8 cellular contexts compared by ENCODE assay signal in genomic region chr16:57994778-57995177, GRCh38. TPM values are rescaled to one million over a fixed set of nuclear protein-coding genes. Genes with fewer than 3 reads are reported as not detected.
DNase-seq lines count a peak whose midpoint lies in the region; ATAC-seq, FAIRE-seq and TF ChIP-seq lines count a peak whose summit lies in the region.

No MANE protein-coding gene starts in this region.

- peak; percentile 54 for ATAC-seq in GM19035 (IDR thresholded peaks at IDR 0.05; ENCODE audit: unreplicated experiment)

- no peak overlapping the region for H3K9ac ChIP-seq in endothelial cell of umbilical vein (replicated peaks; ENCODE audit: extremely low read depth, insufficient read depth, low read length)

- BruUV-seq in endothelial cell of umbilical vein (replicated peaks; lab: Mats Ljungman, UMichigan): no TSS peak

- no peak overlapping the region for H3K4me3 ChIP-seq in endothelial cell of umbilical vein (replicated peaks in 1 of 3; ENCODE audit: insufficient read depth in 1 of 3, low read depth in 1 of 3, low read length in 3 of 3)
- H3K4me3 ChIP-seq in osteoblast (ENCODE audit: insufficient read depth, low read length): no peak overlapping the region

- H3K9me3 ChIP-seq in endothelial cell of umbilical vein (replicated peaks; ENCODE audit: control insufficient read depth, insufficient read depth, low read length) (no peaks in the 10 kb centered on the region), osteoblast (ENCODE audit: low read depth, low read length) (no peaks in the 10 kb centered on the region)

- H4K20me1 ChIP-seq in endothelial cell of umbilical vein (replicated peaks; ENCODE audit: control insufficient read depth, extremely low read depth, insufficient read depth, low read length) (no peaks in the 10 kb centered on the region), osteoblast (ENCODE audit: insufficient read depth, low read length) (peaks cover 38% of the 10 kb centered on the region)

- peak; percentile 90 for FAIRE-seq in endothelial cell of umbilical vein (lab: Jason Lieb, UNC)

- H3K79me2 ChIP-seq in endothelial cell of umbilical vein (ENCODE audit: control insufficient read depth, insufficient read depth, low read length) (no peaks in the 10 kb centered on the region), osteoblast (ENCODE audit: insufficient read depth, low read length) (peaks cover 19% of the 10 kb centered on the region)

- H3K4me2 ChIP-seq in endothelial cell of umbilical vein (ENCODE audit: insufficient read depth, low read length) (no peak overlapping the region), osteoblast (ENCODE audit: insufficient read depth, low read length) (no peak overlapping the region)

- H3K4me1 ChIP-seq in endothelial cell of umbilical vein (ENCODE audit: control insufficient read depth, extremely low read depth, insufficient read depth, low read length): peaks cover 17% of the 10 kb centered on the region
- peaks cover 11% of the 10 kb centered on the region for H3K4me1 ChIP-seq in osteoblast (ENCODE audit: insufficient read depth, low read length)

- dilution Hi-C loops in endothelial cell of umbilical vein (cut with MboI; ENCODE audit: extremely low pct_ligation_motif_present, low sequenced_read_pairs): no loop called here

- H2AFZ ChIP-seq in endothelial cell of umbilical vein (ENCODE audit: low read depth, low read length) (no peak overlapping the region), osteoblast (ENCODE audit: low read length) (no peak overlapping the region)

- H3K27ac ChIP-seq in endothelial cell of umbilical vein (ENCODE audit: insufficient read depth, low read depth, low read length): no peak overlapping the region
- H3K27ac ChIP-seq in osteoblast (ENCODE audit: low read depth, low read length): no peak overlapping the region

- DNase-seq in CD1c-positive myeloid dendritic cell (ENCODE audit: extremely low spot score) (peak; percentile 74), LHCN-M2 (ENCODE audit: low read depth) (peak; percentile 20), UCSD-AML1 (lab: John Stamatoyannopoulos, UW; ENCODE audit: unreplicated experiment) (peak; percentile 73), endothelial cell of umbilical vein (ENCODE audit: low read depth, low spot score) (no peak), osteoblast (ENCODE audit: insufficient read length, low spot score, missing footprints) (peak; percentile 95), NCI-H2029 treated with DMSO at 0.1 percent for 48 hours (lab: John Stamatoyannopoulos, UW) (no peak), NCI-H187 (lab: John Stamatoyannopoulos, UW) (no peak)

- TF ChIP-seq CTCF in endothelial cell of umbilical vein (IDR thresholded peaks at IDR 0.05; ENCODE audit: extremely low read depth in 1 of 2, insufficient read depth in 1 of 2, low read depth in 1 of 2, low read length in 2 of 2) (peak; percentile 19 to 49), osteoblast (IDR thresholded peaks at IDR 0.05; ENCODE audit: extremely low read depth, low read depth, low read length) (peak; percentile 41)

- H3K27me3 ChIP-seq in endothelial cell of umbilical vein (ENCODE audit: control insufficient read depth in 2 of 2, insufficient read depth in 2 of 2, low read length in 2 of 2): no peaks in the 10 kb centered on the region
- H3K27me3 ChIP-seq in osteoblast (ENCODE audit: insufficient read depth, low read length): no peaks in the 10 kb centered on the region

- no peaks in the 10 kb centered on the region for H3K9me1 ChIP-seq in endothelial cell of umbilical vein (replicated peaks; ENCODE audit: control insufficient read depth, extremely low read depth, insufficient read depth, low read length)

- no peak for TF ChIP-seq POLR2A in endothelial cell of umbilical vein (IDR thresholded peaks at IDR 0.05; ENCODE audit: low read depth, low read length)

- POLR2A ChIA-PET in endothelial cell of umbilical vein (lab: Charles Lee): no interaction called here

- CTCF ChIA-PET in endothelial cell of umbilical vein (lab: Charles Lee): no interaction called here

- intact Hi-C loops in endothelial cell of umbilical vein (cut with micrococcal nuclease): no loop called here

- H3K36me3 ChIP-seq in endothelial cell of umbilical vein (ENCODE audit: control insufficient read depth in 2 of 2, extremely low read depth in 1 of 2, insufficient read depth in 2 of 2, low read length in 2 of 2) (peaks cover 0 to 16% of the 10 kb centered on the region in 2 experiments), osteoblast (ENCODE audit: insufficient read depth, low read length) (peaks cover 35% of the 10 kb centered on the region)

TF ChIP-seq in endothelial cell of umbilical vein, 7 proteins besides CTCF, POLR2A, EP300 and RAD21:
- TF ChIP-seq JUN (IDR thresholded peaks at IDR 0.05; ENCODE audit: borderline replicate concordance, insufficient read depth, insufficient read length, low read depth) (no peak), MYC (IDR thresholded peaks at IDR 0.05; ENCODE audit: low read depth, low read length) (no peak), GATA2 (IDR thresholded peaks at IDR 0.05; ENCODE audit: insufficient read depth, insufficient read length, low read depth, low read length) (no peak), EZH2 (IDR thresholded peaks at IDR 0.05; ENCODE audit: borderline replicate concordance, low read depth, low read length, severe bottlenecking) (no peak)

RNA-seq across cellular contexts. Expression of gene ZNF319, which starts 5.7 kb away (rescaled TPM):
- total RNA-seq in LHCN-M2 (2014; rRNA removed) (3.5 and 3.8 TPM in 2 replicates), endothelial cell of umbilical vein (9.9 TPM in 2 replicates), osteoblast (4.3 and 5.6 TPM in 2 replicates)
- 5.9 TPM for polyA plus RNA-seq in LHCN-M2 (2012)
- 5.4 and 7.6 TPM in 2 replicates for polyA plus RNA-seq in endothelial cell of umbilical vein
- 3.9 and 4.9 TPM in 2 replicates for polyA plus RNA-seq in endothelial cell of umbilical vein (2011; cell fraction: cytosol; rRNA removed)
- 3.0 and 4.5 TPM in 2 replicates for polyA plus RNA-seq in endothelial cell of umbilical vein (2011; cell fraction: nucleus; rRNA removed)
- polyA plus RNA-seq in endothelial cell of umbilical vein (2012): 4.8 and 6.4 TPM in 2 replicates
- 7.5 TPM in 2 replicates for polyA minus RNA-seq in endothelial cell of umbilical vein
- 8.9 TPM for polyA minus RNA-seq in endothelial cell of umbilical vein (2011; cell fraction: cytosol; rRNA and poly(A)+ RNA removed)
- 3.2 and 6.3 TPM in 2 replicates for polyA minus RNA-seq in endothelial cell of umbilical vein (2011; cell fraction: nucleus; rRNA and poly(A)+ RNA removed)

RNA-seq across cellular contexts. Expression of gene USB1, which starts 6.4 kb away (rescaled TPM):
- total RNA-seq in LHCN-M2 (2014; rRNA removed) (24.5 and 37.2 TPM in 2 replicates), endothelial cell of umbilical vein (64.6 and 66.6 TPM in 2 replicates), osteoblast (17.7 and 19.2 TPM in 2 replicates)
- polyA plus RNA-seq in LHCN-M2 (2012): 54.5 TPM
- 73.0 and 83.8 TPM in 2 replicates for polyA plus RNA-seq in endothelial cell of umbilical vein
- 56.9 and 64.1 TPM in 2 replicates for polyA plus RNA-seq in endothelial cell of umbilical vein (2011; cell fraction: cytosol; rRNA removed)
- polyA plus RNA-seq in endothelial cell of umbilical vein (2011; cell fraction: nucleus; rRNA removed): 45.0 and 50.9 TPM in 2 replicates
- polyA plus RNA-seq in endothelial cell of umbilical vein (2012): 68.1 and 85.4 TPM in 2 replicates
- 93.1 and 102 TPM in 2 replicates for polyA minus RNA-seq in endothelial cell of umbilical vein
- polyA minus RNA-seq in endothelial cell of umbilical vein (2011; cell fraction: cytosol; rRNA and poly(A)+ RNA removed): 38.7 TPM
- 26.0 and 29.3 TPM in 2 replicates for polyA minus RNA-seq in endothelial cell of umbilical vein (2011; cell fraction: nucleus; rRNA and poly(A)+ RNA removed)

RNA-seq across cellular contexts. Expression of gene CNGB1, which starts 23.9 kb away (rescaled TPM):
- not detected in 2 replicates for total RNA-seq in LHCN-M2 (2014; rRNA removed)
- not detected for polyA plus RNA-seq in LHCN-M2 (2012)
- total RNA-seq in endothelial cell of umbilical vein: not detected in 2 replicates
- polyA plus RNA-seq in endothelial cell of umbilical vein: not detected in 2 replicates
- not detected in 2 replicates for polyA plus RNA-seq in endothelial cell of umbilical vein (2011; cell fraction: cytosol; rRNA removed)
- polyA plus RNA-seq in endothelial cell of umbilical vein (2011; cell fraction: nucleus; rRNA removed): not detected in 2 replicates
- 0.33 TPM in 1 of 2 replicates, not detected in the other for polyA plus RNA-seq in endothelial cell of umbilical vein (2012)
- polyA minus RNA-seq in endothelial cell of umbilical vein: not detected in 2 replicates
- 5.3 TPM for polyA minus RNA-seq in endothelial cell of umbilical vein (2011; cell fraction: cytosol; rRNA and poly(A)+ RNA removed)
- polyA minus RNA-seq in endothelial cell of umbilical vein (2011; cell fraction: nucleus; rRNA and poly(A)+ RNA removed): not detected in 2 replicates
- not detected in 2 replicates for total RNA-seq in osteoblast

RNA-seq across cellular contexts. Expression of gene MMP15, which starts 30.8 kb away (rescaled TPM):
- 1.9 and 5.0 TPM in 2 replicates for total RNA-seq in LHCN-M2 (2014; rRNA removed)
- polyA plus RNA-seq in LHCN-M2 (2012): 3.4 TPM
- 13.1 and 16.0 TPM in 2 replicates for total RNA-seq in endothelial cell of umbilical vein
- 12.6 and 14.5 TPM in 2 replicates for polyA plus RNA-seq in endothelial cell of umbilical vein
- polyA plus RNA-seq in endothelial cell of umbilical vein (2011; cell fraction: cytosol; rRNA removed): 5.8 and 8.4 TPM in 2 replicates
- polyA plus RNA-seq in endothelial cell of umbilical vein (2011; cell fraction: nucleus; rRNA removed): 4.1 and 5.3 TPM in 2 replicates
- polyA plus RNA-seq in endothelial cell of umbilical vein (2012): 6.2 and 12.3 TPM in 2 replicates
- polyA minus RNA-seq in endothelial cell of umbilical vein: 6.2 and 8.2 TPM in 2 replicates
- polyA minus RNA-seq in endothelial cell of umbilical vein (2011; cell fraction: cytosol; rRNA and poly(A)+ RNA removed): 23.0 TPM
- polyA minus RNA-seq in endothelial cell of umbilical vein (2011; cell fraction: nucleus; rRNA and poly(A)+ RNA removed): 2.9 and 3.5 TPM in 2 replicates
- 7.7 and 9.4 TPM in 2 replicates for total RNA-seq in osteoblast

Comparison
In these comparisons a context has a peak if more than half of its experiments do, and no peak if none do; other contexts are left out.
1. DNase-seq: peak in CD1c-positive myeloid dendritic cell (single experiment), LHCN-M2 (single experiment), UCSD-AML1 (single experiment) and osteoblast (single experiment); none in endothelial cell of umbilical vein (single experiment), NCI-H2029 treated with DMSO at 0.1 percent for 48 hours (single experiment) and NCI-H187 (0 of 2).